ENCODE assay signal across 1 cellular context in the genomic region with DNA sequence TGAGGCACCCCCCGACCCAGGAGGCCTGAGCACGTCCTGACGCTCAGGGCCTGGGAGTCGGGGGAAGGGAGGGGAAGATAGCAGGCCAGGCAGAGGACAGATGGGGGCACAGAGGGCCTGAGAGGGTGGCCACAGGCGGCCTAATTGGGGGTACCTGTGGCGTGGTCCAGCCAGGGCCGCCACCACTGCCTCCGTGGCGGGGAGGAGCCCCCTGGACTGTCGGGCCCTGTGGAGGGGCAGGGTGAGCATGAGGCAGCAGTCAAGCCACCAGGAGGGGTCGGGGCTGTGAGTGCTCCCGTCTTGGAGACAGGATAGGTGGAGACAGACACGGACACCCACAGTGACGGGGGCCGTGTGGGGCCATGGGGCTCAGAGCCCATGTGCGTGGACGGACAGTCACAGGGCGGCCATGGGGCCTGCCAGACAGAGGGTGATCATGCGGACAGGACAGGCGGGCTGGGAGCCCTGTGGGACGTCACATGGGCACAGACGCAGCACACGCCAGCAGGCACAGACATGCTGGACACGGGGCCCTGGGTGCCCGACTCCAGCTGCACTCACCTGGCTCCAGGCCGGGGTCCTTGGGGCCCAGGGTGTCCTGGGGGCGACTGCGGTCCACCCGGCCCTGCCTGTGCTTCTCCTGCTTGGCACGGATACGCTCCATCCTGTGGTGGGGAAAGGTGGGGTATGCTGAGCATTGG.
TF ChIP-seq lines count a peak whose summit lies in the region.

No MANE protein-coding gene starts in this region.

TF ChIP-seq in HepG2, 621 proteins besides CTCF, POLR2A, EP300 and RAD21:
- TF ChIP-seq GATA4 (IDR thresholded peaks at IDR 0.05; ENCODE audit: borderline replicate concordance, low read depth) (no peak), AGO2 (optimal IDR thresholded peaks at IDR 0.05; ENCODE audit: low read depth, low read length) (peak; percentile 78), RBM22 (optimal IDR thresholded peaks at IDR 0.05; ENCODE audit: low read length) (peak; percentile 77)
